22 cellular contexts compared by ENCODE assay signal in genomic region chr19:35034588-35035382, GRCh38. TPM values are rescaled to one million over a fixed set of nuclear protein-coding genes. Genes with fewer than 3 reads are reported as not detected.
DNase-seq lines count a peak whose midpoint lies in the region; ATAC-seq, FAIRE-seq and TF ChIP-seq lines count a peak whose summit lies in the region.
"Had no signal": no experiment of that assay in that cellular context is flagged by ENCODE, and none has a peak within 500 bp of the region (broad histone marks: within the 10 kb centered on the region; RNA-seq: fewer than 3 reads in every experiment).

No MANE protein-coding gene starts in this region.

- TF ChIP-seq RAD21 in A549 (conservative IDR thresholded peaks at IDR 0.05 in 1 of 2, IDR thresholded peaks at IDR 0.05 in 1 of 2): no peak

- no peaks in the 10 kb centered on the region for H3K79me2 ChIP-seq in osteoblast (ENCODE audit: insufficient read depth, low read length)

- H3K27me3 Mint-ChIP-seq in effector memory CD8-positive, alpha-beta T cell: peaks cover 0 to 6% of the 10 kb centered on the region in 2 donors

- H3K4me2 ChIP-seq in A549 (no peak overlapping the region), BLaER1 (peak overlapping the region; percentile 72), osteoblast (ENCODE audit: insufficient read depth, low read length) (no peak overlapping the region)

- no peak for TF ChIP-seq EP300 in A549 (IDR thresholded peaks at IDR 0.05)

- POLR2A ChIA-PET in A549 (lab: Yijun Ruan, JAX): no interaction called here

- no peak overlapping the region for H3K4me3 ChIP-seq in A549
- H3K4me3 ChIP-seq in BLaER1: no peak overlapping the region
- no peak overlapping the region for H3K4me3 ChIP-seq in osteoblast (ENCODE audit: insufficient read depth, low read length)
- H3K4me3 ChIP-seq in left ventricle myocardium inferior: no peak overlapping the region

- H3K27ac ChIP-seq in A549: no peak overlapping the region
- peak overlapping the region; percentile 61 for H3K27ac ChIP-seq in BLaER1
- H3K27ac ChIP-seq in angular gyrus (ENCODE audit: low read depth, low read length): peak overlapping the region; percentile 3
- no peak overlapping the region for H3K27ac ChIP-seq in osteoblast (ENCODE audit: low read depth, low read length)
- no peak overlapping the region for H3K27ac ChIP-seq in left ventricle myocardium inferior (replicated peaks)

- H4K20me1 ChIP-seq in BLaER1 (peaks cover 2% of the 10 kb centered on the region; the same call in 1 of the 2 replicates), osteoblast (ENCODE audit: insufficient read depth, low read length) (no peaks in the 10 kb centered on the region)

- 89% methylated on average over 17 of the region's 17 CpGs for WGBS in A549 (ENCODE audit: missing lambda C conversion rate)

- intact Hi-C loops in left ventricle myocardium inferior (cut with micrococcal nuclease): no loop called here

- H3K9me3 ChIP-seq in A549: no peaks in the 10 kb centered on the region
- H3K9me3 ChIP-seq in BLaER1: no peaks in the 10 kb centered on the region
- no peaks in the 10 kb centered on the region for H3K9me3 ChIP-seq in osteoblast (ENCODE audit: low read depth, low read length)
- no peaks in the 10 kb centered on the region for H3K9me3 ChIP-seq in left ventricle myocardium inferior (replicated peaks)

- H3K4me3 Mint-ChIP-seq in effector memory CD8-positive, alpha-beta T cell: no peak overlapping the region
- H3K4me3 Mint-ChIP-seq: CD8-positive, alpha-beta T cell had no signal

- FAIRE-seq in A549 (lab: Jason Lieb, UNC): no peak
- FAIRE-seq: H1, HTR-8/SVneo had no signal

- no peak for ATAC-seq in A549
- no peak for ATAC-seq in effector memory CD8-positive, alpha-beta T cell (replicated peaks)
- ATAC-seq: CD8-positive, alpha-beta T cell had no signal

- H2AFZ ChIP-seq in osteoblast (ENCODE audit: low read length): no peak overlapping the region

- H3K4me1 ChIP-seq in A549 (peaks cover 2% of the 10 kb centered on the region), BLaER1 (peaks cover 86% of the 10 kb centered on the region), osteoblast (ENCODE audit: insufficient read depth, low read length) (peaks cover 3% of the 10 kb centered on the region), left ventricle myocardium inferior (peaks cover 47% of the 10 kb centered on the region)

- TF ChIP-seq CTCF in A549 (IDR thresholded peaks at IDR 0.05) (no peak), osteoblast (IDR thresholded peaks at IDR 0.05; ENCODE audit: extremely low read depth, low read depth, low read length) (no peak), left ventricle myocardium inferior (IDR thresholded peaks at IDR 0.05; ENCODE audit: borderline replicate concordance) (no peak)

- H3K9ac ChIP-seq in BLaER1: peak overlapping the region; percentile 38; the same call in 1 of the 2 replicates

- no peak overlapping the region for H3K27ac Mint-ChIP-seq in effector memory CD8-positive, alpha-beta T cell
- H3K27ac Mint-ChIP-seq: CD8-positive, alpha-beta T cell had no signal

- H3K36me3 Mint-ChIP-seq in effector memory CD8-positive, alpha-beta T cell (ENCODE audit: insufficient read depth): peaks cover 5% of the 10 kb centered on the region
- H3K36me3 Mint-ChIP-seq: CD8-positive, alpha-beta T cell had no signal

- H3K9me3 Mint-ChIP-seq in effector memory CD8-positive, alpha-beta T cell: no peaks in the 10 kb centered on the region
- H3K9me3 Mint-ChIP-seq: CD8-positive, alpha-beta T cell had no signal

- DNase-seq in A549 (ENCODE audit: low read depth in 1 of 2, low spot score in 1 of 2) (no peak), osteoblast (ENCODE audit: insufficient read length, low spot score, missing footprints) (peak; percentile 82), NCI-H1092 (lab: John Stamatoyannopoulos, UW) (no peak), left ventricle myocardium inferior (no peak)
- no peak for DNase-seq in effector memory CD8-positive, alpha-beta T cell
- DNase-seq: ACHN; CD8-positive, alpha-beta T cell; GDM1; IMR-90; Kasumi-1; NCI-H1048; NCI-H1436; NCI-H2029; NCI-H345; SHP77 had no signal

- H3K4me1 Mint-ChIP-seq in effector memory CD8-positive, alpha-beta T cell (ENCODE audit: low read depth in 2 of 2): peaks cover 6 to 8% of the 10 kb centered on the region in 2 donors

- H3K36me3 ChIP-seq in BLaER1: no peaks in the 10 kb centered on the region
- no peaks in the 10 kb centered on the region for H3K36me3 ChIP-seq in osteoblast (ENCODE audit: insufficient read depth, low read length)
- H3K36me3 ChIP-seq in left ventricle myocardium inferior: peaks cover 14% of the 10 kb centered on the region

- CTCF ChIA-PET in A549 (lab: Yijun Ruan, JAX): interaction anchor here (0.9 to 48.0 kb wide), 8 partner anchors 13 to 108 kb away, joined by 3 to 1860 read pairs (median 6); partner anchors contain the start of genes FXYD7, GRAMD1A, LGI4 and ZNF792

- H3K27me3 ChIP-seq in BLaER1 (peaks cover 27% of the 10 kb centered on the region), osteoblast (ENCODE audit: insufficient read depth, low read length) (no peaks in the 10 kb centered on the region), left ventricle myocardium inferior (ENCODE audit: low read depth) (no peaks in the 10 kb centered on the region)

- TF ChIP-seq POLR2A in A549 (IDR thresholded peaks at IDR 0.05; ENCODE audit: low read length): no peak

TF ChIP-seq in A549, 52 proteins besides CTCF, POLR2A, EP300 and RAD21:
- TF ChIP-seq HEYL (CRISPR knock-in tag; IDR thresholded peaks at IDR 0.05): no peak
- TF ChIP-seq GATA3 (IDR thresholded peaks at IDR 0.05; ENCODE audit: borderline replicate concordance): no peak
- TF ChIP-seq ESRRA (IDR thresholded peaks at IDR 0.05; ENCODE audit: borderline replicate concordance, low read length): peak; percentile 87
TF ChIP-seq in A549: peak in this region for 1.

RNA-seq across cellular contexts. Expression of gene SCN1B, which starts 4.5 kb away (rescaled TPM):
- polyA plus RNA-seq in A549 (2011; rRNA removed) (11.0 and 12.8 TPM in 2 replicates), A549 (2017; fragmentation: RNase III; extraction: RNeasy Plus Mini Kit Qiagen cat#74134 plus additional on column Dnase treatment) (10.3 to 11.4 TPM (median 11.3 TPM) in 3 replicates)
- 14.1 and 15.1 TPM in 2 replicates for polyA plus RNA-seq in A549 (2012; cell fraction: cytosol; rRNA removed)
- 21.3 and 22.5 TPM in 2 replicates for polyA plus RNA-seq in A549 (2012; cell fraction: nucleus; rRNA removed)
- polyA minus RNA-seq in A549 (2011; rRNA and poly(A)+ RNA removed): 7.9 and 12.7 TPM in 2 replicates
- total RNA-seq in osteoblast (4.7 and 5.6 TPM in 2 replicates), left ventricle myocardium inferior (52.8 TPM)

RNA-seq across cellular contexts. Expression of gene HPN, which starts 6.7 kb away (rescaled TPM):
- polyA plus RNA-seq in A549 (2011; rRNA removed) (0.08 and 0.09 TPM in 2 replicates), A549 (2017; fragmentation: RNase III; extraction: RNeasy Plus Mini Kit Qiagen cat#74134 plus additional on column Dnase treatment) (0.04 to 0.12 TPM (median 0.06 TPM) in 3 replicates)
- polyA plus RNA-seq in A549 (2012; cell fraction: cytosol; rRNA removed): 0.04 TPM in 2 replicates
- 0.47 and 0.66 TPM in 2 replicates for polyA plus RNA-seq in A549 (2012; cell fraction: nucleus; rRNA removed)
- polyA minus RNA-seq in A549 (2011; rRNA and poly(A)+ RNA removed): not detected in 2 replicates
- total RNA-seq in osteoblast (under 0.01 and 0.29 TPM in 2 replicates), left ventricle myocardium inferior (3.4 TPM)
- total RNA-seq: CD8-positive, alpha-beta T cell; Daoy; IMR-90; MCF 10A; RPMI7951 had no signal
- polyA plus RNA-seq: IMR-90 had no signal

RNA-seq across cellular contexts. Expression of gene GRAMD1A, which starts 34.7 kb away (rescaled TPM):
- polyA plus RNA-seq in A549 (2011; rRNA removed) (184 and 221 TPM in 2 replicates), A549 (2017; fragmentation: RNase III; extraction: RNeasy Plus Mini Kit Qiagen cat#74134 plus additional on column Dnase treatment) (104 to 131 TPM (median 128 TPM) in 3 replicates)
- polyA plus RNA-seq in A549 (2012; cell fraction: cytosol; rRNA removed): 170 and 209 TPM in 2 replicates
- polyA plus RNA-seq in A549 (2012; cell fraction: nucleus; rRNA removed): 411 and 413 TPM in 2 replicates
- 237 and 239 TPM in 2 replicates for polyA minus RNA-seq in A549 (2011; rRNA and poly(A)+ RNA removed)
- total RNA-seq in osteoblast (29.7 and 33.6 TPM in 2 replicates), left ventricle myocardium inferior (26.2 TPM)

Comparison
In these comparisons a context has a peak if more than half of its experiments do, and no peak if none do; other contexts are left out.
1. H3K27ac ChIP-seq: peak in BLaER1 (single experiment) and angular gyrus (single experiment); none in A549 (0 of 2), osteoblast (single experiment) and left ventricle myocardium inferior (single experiment).